ENCODE assay signal across 1 cellular context in the genomic region with DNA sequence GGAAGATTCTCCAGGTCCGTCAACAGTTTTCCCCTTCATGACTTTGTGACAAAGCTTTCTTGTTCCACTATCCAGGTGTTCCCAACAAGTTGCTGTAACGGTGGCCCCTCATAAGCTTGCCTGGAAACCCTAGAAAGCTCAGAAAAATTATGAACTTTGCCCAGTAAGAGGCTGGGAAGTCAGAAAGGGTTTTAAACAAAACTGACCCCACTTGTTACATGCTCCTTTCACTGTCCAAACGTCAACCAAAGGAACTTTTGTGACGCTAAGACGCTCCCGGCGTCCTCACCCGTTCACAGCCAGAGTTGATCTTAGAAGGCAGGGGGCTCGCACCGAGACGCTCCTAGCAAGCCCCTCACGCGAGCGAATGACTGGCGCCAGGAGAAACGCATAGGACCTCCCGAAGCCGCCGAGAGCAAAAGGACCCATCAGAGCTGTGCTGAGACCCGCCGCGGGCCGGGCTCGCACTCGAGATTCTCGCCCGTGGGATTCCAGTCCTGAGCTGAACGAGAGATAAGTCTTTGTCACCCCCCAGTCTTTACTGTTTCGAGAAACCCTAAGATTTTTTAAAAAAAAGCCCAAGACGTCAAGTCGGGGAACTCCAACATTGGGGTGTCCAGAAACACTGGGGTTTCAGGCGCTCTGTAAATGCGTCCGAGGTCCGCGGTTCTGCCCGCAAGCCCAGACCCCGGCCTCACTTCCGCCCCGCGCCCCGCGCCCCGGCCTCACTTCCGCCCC.
TF ChIP-seq lines count a peak whose summit lies in the region.

No MANE protein-coding gene starts in this region.

TF ChIP-seq in HepG2, 621 proteins besides CTCF, POLR2A, EP300 and RAD21 (continued from another document and continues in another):
- TF ChIP-seq ARID5B (CRISPR knock-in tag; IDR thresholded peaks at IDR 0.05) (no peak), ZNF567 (CRISPR knock-in tag; IDR thresholded peaks at IDR 0.05; ENCODE audit: borderline replicate concordance) (peak; percentile 50; the same call in 1 of the 2 replicates), ZNF383 (CRISPR knock-in tag; IDR thresholded peaks at IDR 0.05; ENCODE audit: borderline replicate concordance) (no peak), GLI4 (CRISPR knock-in tag; IDR thresholded peaks at IDR 0.05; ENCODE audit: borderline replicate concordance) (0 out of 2 replicates have a peak, but pooled peaks have one; percentile 63), SMC3 (IDR thresholded peaks at IDR 0.05; ENCODE audit: low read length) (no peak), IKZF4 (CRISPR knock-in tag; IDR thresholded peaks at IDR 0.05; ENCODE audit: borderline replicate concordance, low read depth, not compliant biosample characterization) (no peak), ZNF33A (CRISPR knock-in tag; IDR thresholded peaks at IDR 0.05; ENCODE audit: borderline replicate concordance) (no peak), ZFP1 (CRISPR knock-in tag; IDR thresholded peaks at IDR 0.05) (no peak), HNRNPH1 (optimal IDR thresholded peaks at IDR 0.05; ENCODE audit: low read depth, low read length) (no peak), CEBPB (IDR thresholded peaks at IDR 0.05; ENCODE audit: borderline replicate concordance, low read depth, low read length) (no peak), U2AF2 (IDR thresholded peaks at IDR 0.05; ENCODE audit: low read depth, low read length) (no peak), ZFP82 (CRISPR knock-in tag; IDR thresholded peaks at IDR 0.05; ENCODE audit: borderline replicate concordance) (0 out of 2 replicates have a peak, but pooled peaks have one; percentile 84), FOXK1 (CRISPR knock-in tag; IDR thresholded peaks at IDR 0.05; ENCODE audit: borderline replicate concordance, low read depth) (no peak), SCMH1 (CRISPR knock-in tag; IDR thresholded peaks at IDR 0.05; ENCODE audit: borderline replicate concordance) (no peak), ZNF264 (CRISPR knock-in tag; IDR thresholded peaks at IDR 0.05) (no peak), ETV6 (CRISPR knock-in tag; conservative IDR thresholded peaks at IDR 0.05) (no peak), PAX8 (CRISPR knock-in tag; IDR thresholded peaks at IDR 0.05; ENCODE audit: borderline replicate concordance) (no peak), AHR (CRISPR knock-in tag; IDR thresholded peaks at IDR 0.05) (no peak), SETDB1 (CRISPR knock-in tag; IDR thresholded peaks at IDR 0.05; ENCODE audit: borderline replicate concordance) (no peak), PAF1 (CRISPR knock-in tag; IDR thresholded peaks at IDR 0.05) (0 out of 2 replicates have a peak, but pooled peaks have one; percentile 15), CBFB (CRISPR knock-in tag; IDR thresholded peaks at IDR 0.05) (no peak), MAF1 (CRISPR knock-in tag; IDR thresholded peaks at IDR 0.05; ENCODE audit: borderline replicate concordance) (no peak), JDP2 (CRISPR knock-in tag; IDR thresholded peaks at IDR 0.05; ENCODE audit: borderline replicate concordance) (no peak), CENPT (CRISPR knock-in tag; IDR thresholded peaks at IDR 0.05; ENCODE audit: low read depth) (no peak; the same call in 1 of the 2 replicates), ZNF619 (CRISPR knock-in tag; IDR thresholded peaks at IDR 0.05) (no peak), HOXD1 (CRISPR knock-in tag; IDR thresholded peaks at IDR 0.05) (no peak), POLR2G (IDR thresholded peaks at IDR 0.05; ENCODE audit: low read depth, low read length) (peak; percentile 63), ZNF839 (CRISPR knock-in tag; IDR thresholded peaks at IDR 0.05; ENCODE audit: borderline replicate concordance) (no peak), FOXO1 (CRISPR knock-in tag; IDR thresholded peaks at IDR 0.05) (no peak), SATB2 (CRISPR knock-in tag; IDR thresholded peaks at IDR 0.05) (no peak), ZNF33B (CRISPR knock-in tag; IDR thresholded peaks at IDR 0.05) (no peak), ZNF543 (CRISPR knock-in tag; IDR thresholded peaks at IDR 0.05) (no peak), PTBP1 (IDR thresholded peaks at IDR 0.05; ENCODE audit: low read depth, low read length, poor library complexity, severe bottlenecking) (no peak), RBM22 (optimal IDR thresholded peaks at IDR 0.05; ENCODE audit: low read length) (peak; percentile 68), SRSF1 (optimal IDR thresholded peaks at IDR 0.05; ENCODE audit: low read depth, low read length) (no peak), ELF1 (CRISPR knock-in tag; IDR thresholded peaks at IDR 0.05) (0 out of 2 replicates have a peak, but pooled peaks have one; percentile 4), ZNF670 (CRISPR knock-in tag; IDR thresholded peaks at IDR 0.05; ENCODE audit: borderline replicate concordance) (0 out of 2 replicates have a peak, but pooled peaks have one; percentile 65), ARID2 (CRISPR knock-in tag; IDR thresholded peaks at IDR 0.05; ENCODE audit: borderline replicate concordance) (peak; percentile 84), ZBTB37 (CRISPR knock-in tag; IDR thresholded peaks at IDR 0.05) (no peak), HES4 (CRISPR knock-in tag; IDR thresholded peaks at IDR 0.05; ENCODE audit: borderline replicate concordance) (no peak), ZNF580 (CRISPR knock-in tag; IDR thresholded peaks at IDR 0.05; ENCODE audit: borderline replicate concordance, low read depth) (no peak)
- TF ChIP-seq, protein P1, sequence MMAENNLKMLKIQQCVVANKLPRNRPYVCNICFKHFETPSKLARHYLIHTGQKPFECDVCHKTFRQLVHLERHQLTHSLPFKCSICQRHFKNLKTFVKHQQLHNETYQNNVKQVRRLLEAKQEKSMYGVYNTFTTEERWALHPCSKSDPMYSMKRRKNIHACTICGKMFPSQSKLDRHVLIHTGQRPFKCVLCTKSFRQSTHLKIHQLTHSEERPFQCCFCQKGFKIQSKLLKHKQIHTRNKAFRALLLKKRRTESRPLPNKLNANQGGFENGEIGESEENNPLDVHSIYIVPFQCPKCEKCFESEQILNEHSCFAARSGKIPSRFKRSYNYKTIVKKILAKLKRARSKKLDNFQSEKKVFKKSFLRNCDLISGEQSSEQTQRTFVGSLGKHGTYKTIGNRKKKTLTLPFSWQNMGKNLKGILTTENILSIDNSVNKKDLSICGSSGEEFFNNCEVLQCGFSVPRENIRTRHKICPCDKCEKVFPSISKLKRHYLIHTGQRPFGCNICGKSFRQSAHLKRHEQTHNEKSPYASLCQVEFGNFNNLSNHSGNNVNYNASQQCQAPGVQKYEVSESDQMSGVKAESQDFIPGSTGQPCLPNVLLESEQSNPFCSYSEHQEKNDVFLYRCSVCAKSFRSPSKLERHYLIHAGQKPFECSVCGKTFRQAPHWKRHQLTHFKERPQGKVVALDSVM (CRISPR knock-in tag; IDR thresholded peaks at IDR 0.05), result peak; percentile 4; the same call in 1 of the 2 replicates
- TF ChIP-seq, protein P2, sequence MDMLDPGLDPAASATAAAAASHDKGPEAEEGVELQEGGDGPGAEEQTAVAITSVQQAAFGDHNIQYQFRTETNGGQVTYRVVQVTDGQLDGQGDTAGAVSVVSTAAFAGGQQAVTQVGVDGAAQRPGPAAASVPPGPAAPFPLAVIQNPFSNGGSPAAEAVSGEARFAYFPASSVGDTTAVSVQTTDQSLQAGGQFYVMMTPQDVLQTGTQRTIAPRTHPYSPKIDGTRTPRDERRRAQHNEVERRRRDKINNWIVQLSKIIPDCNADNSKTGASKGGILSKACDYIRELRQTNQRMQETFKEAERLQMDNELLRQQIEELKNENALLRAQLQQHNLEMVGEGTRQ (IDR thresholded peaks at IDR 0.05; ENCODE audit: low read depth, low read length), result no peak
- TF ChIP-seq, protein P2 (CRISPR knock-in tag; IDR thresholded peaks at IDR 0.05; ENCODE audit: borderline replicate concordance), result no peak
- TF ChIP-seq, protein P3, sequence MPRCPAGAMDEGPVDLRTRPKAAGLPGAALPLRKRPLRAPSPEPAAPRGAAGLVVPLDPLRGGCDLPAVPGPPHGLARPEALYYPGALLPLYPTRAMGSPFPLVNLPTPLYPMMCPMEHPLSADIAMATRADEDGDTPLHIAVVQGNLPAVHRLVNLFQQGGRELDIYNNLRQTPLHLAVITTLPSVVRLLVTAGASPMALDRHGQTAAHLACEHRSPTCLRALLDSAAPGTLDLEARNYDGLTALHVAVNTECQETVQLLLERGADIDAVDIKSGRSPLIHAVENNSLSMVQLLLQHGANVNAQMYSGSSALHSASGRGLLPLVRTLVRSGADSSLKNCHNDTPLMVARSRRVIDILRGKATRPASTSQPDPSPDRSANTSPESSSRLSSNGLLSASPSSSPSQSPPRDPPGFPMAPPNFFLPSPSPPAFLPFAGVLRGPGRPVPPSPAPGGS (CRISPR knock-in tag; IDR thresholded peaks at IDR 0.05), result no peak
- TF ChIP-seq, protein P4, sequence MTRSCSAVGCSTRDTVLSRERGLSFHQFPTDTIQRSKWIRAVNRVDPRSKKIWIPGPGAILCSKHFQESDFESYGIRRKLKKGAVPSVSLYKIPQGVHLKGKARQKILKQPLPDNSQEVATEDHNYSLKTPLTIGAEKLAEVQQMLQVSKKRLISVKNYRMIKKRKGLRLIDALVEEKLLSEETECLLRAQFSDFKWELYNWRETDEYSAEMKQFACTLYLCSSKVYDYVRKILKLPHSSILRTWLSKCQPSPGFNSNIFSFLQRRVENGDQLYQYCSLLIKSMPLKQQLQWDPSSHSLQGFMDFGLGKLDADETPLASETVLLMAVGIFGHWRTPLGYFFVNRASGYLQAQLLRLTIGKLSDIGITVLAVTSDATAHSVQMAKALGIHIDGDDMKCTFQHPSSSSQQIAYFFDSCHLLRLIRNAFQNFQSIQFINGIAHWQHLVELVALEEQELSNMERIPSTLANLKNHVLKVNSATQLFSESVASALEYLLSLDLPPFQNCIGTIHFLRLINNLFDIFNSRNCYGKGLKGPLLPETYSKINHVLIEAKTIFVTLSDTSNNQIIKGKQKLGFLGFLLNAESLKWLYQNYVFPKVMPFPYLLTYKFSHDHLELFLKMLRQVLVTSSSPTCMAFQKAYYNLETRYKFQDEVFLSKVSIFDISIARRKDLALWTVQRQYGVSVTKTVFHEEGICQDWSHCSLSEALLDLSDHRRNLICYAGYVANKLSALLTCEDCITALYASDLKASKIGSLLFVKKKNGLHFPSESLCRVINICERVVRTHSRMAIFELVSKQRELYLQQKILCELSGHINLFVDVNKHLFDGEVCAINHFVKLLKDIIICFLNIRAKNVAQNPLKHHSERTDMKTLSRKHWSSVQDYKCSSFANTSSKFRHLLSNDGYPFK (CRISPR knock-in tag; IDR thresholded peaks at IDR 0.05; ENCODE audit: borderline replicate concordance), result no peak
- TF ChIP-seq, protein P5, sequence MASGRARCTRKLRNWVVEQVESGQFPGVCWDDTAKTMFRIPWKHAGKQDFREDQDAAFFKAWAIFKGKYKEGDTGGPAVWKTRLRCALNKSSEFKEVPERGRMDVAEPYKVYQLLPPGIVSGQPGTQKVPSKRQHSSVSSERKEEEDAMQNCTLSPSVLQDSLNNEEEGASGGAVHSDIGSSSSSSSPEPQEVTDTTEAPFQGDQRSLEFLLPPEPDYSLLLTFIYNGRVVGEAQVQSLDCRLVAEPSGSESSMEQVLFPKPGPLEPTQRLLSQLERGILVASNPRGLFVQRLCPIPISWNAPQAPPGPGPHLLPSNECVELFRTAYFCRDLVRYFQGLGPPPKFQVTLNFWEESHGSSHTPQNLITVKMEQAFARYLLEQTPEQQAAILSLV (CRISPR knock-in tag; IDR thresholded peaks at IDR 0.05; ENCODE audit: borderline replicate concordance), result no peak
- TF ChIP-seq, protein P6, sequence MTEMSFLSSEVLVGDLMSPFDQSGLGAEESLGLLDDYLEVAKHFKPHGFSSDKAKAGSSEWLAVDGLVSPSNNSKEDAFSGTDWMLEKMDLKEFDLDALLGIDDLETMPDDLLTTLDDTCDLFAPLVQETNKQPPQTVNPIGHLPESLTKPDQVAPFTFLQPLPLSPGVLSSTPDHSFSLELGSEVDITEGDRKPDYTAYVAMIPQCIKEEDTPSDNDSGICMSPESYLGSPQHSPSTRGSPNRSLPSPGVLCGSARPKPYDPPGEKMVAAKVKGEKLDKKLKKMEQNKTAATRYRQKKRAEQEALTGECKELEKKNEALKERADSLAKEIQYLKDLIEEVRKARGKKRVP (CRISPR knock-in tag; IDR thresholded peaks at IDR 0.05), result 0 out of 4 replicates have a peak, but pooled peaks of 1 of the 2 experiments have one; percentile 12
